ENCODE assay signal across 9 cellular contexts in the genomic region with DNA sequence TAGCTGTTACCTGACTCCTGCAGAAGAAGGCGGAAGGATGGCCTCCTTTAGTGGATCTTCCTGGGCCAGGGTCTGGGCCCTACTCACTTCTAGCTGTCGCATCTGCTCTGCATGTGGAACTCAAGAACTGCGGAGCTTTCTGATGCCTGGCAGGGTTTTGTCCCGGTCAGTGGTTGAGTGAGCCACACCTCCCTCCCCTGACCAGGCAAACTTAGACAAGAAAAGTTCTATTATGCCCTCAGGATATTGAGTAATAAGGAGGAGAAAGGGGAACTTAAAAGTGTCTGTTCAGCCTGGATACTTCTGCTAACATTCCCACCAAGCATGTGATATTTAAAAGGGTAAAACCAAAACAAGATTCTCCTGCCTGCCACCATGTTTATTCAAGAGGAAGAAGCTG. TPM values are rescaled to one million over a fixed set of nuclear protein-coding genes. Genes with fewer than 3 reads are reported as not detected.
DNase-seq lines count a peak whose midpoint lies in the region; ATAC-seq lines count a peak whose summit lies in the region.
"Had no signal": no experiment of that assay in that cellular context is flagged by ENCODE, and none has a peak within 500 bp of the region (broad histone marks: within the 10 kb centered on the region; RNA-seq: fewer than 3 reads in every experiment).

A gene with protein sequence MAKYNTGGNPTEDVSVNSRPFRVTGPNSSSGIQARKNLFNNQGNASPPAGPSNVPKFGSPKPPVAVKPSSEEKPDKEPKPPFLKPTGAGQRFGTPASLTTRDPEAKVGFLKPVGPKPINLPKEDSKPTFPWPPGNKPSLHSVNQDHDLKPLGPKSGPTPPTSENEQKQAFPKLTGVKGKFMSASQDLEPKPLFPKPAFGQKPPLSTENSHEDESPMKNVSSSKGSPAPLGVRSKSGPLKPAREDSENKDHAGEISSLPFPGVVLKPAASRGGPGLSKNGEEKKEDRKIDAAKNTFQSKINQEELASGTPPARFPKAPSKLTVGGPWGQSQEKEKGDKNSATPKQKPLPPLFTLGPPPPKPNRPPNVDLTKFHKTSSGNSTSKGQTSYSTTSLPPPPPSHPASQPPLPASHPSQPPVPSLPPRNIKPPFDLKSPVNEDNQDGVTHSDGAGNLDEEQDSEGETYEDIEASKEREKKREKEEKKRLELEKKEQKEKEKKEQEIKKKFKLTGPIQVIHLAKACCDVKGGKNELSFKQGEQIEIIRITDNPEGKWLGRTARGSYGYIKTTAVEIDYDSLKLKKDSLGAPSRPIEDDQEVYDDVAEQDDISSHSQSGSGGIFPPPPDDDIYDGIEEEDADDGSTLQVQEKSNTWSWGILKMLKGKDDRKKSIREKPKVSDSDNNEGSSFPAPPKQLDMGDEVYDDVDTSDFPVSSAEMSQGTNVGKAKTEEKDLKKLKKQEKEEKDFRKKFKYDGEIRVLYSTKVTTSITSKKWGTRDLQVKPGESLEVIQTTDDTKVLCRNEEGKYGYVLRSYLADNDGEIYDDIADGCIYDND (minus strand): TSS at position 131 of the 400 bp plus-strand sequence. CDS start 16,603 bp downstream, outside the sequence.

- H3K9me3 Mint-ChIP-seq in activated CD4-positive, alpha-beta memory T cell treated with anti-CD3 and anti-CD28 coated beads, Interleukin-2, amount 10 ng/mL, durations not matched to agents 7 days and 5 days = no peaks in the 10 kb centered on the region

- peak within 1 kb of the TSS; percentile 29 for H3K27ac ChIP-seq in right cardiac atrium (ENCODE audit: low read length)
- H3K27ac ChIP-seq in subcutaneous abdominal adipose tissue (ENCODE audit: low read depth, low read length) = peak within 1 kb of the TSS; percentile 55
- H3K27ac ChIP-seq: parathyroid adenoma had no signal

- POLR2A ChIA-PET in activated CD4-positive, alpha-beta memory T cell treated with anti-CD3 and anti-CD28 coated beads, Interleukin-2, amount 10 ng/mL, durations not matched to agents 7 days and 5 days (lab: Charles Lee) = interaction anchor here (1.7 kb wide), 1 partner anchor 12 kb away, joined by 4 read pairs; no protein-coding TSS in a partner anchor

- H3K36me3 Mint-ChIP-seq in activated CD4-positive, alpha-beta memory T cell treated with anti-CD3 and anti-CD28 coated beads, Interleukin-2, amount 10 ng/mL, durations not matched to agents 7 days and 5 days (ENCODE audit: low read depth) = no peaks in the 10 kb centered on the region

- H3K4me3 ChIP-seq in right cardiac atrium (ENCODE audit: low read length) (peak within 1 kb of the TSS; percentile 11), subcutaneous abdominal adipose tissue (ENCODE audit: low read depth in 1 of 5, low read length in 5 of 5) (peak within 1 kb of the TSS; percentile 24 to 48 (median 43))

- ATAC-seq in right cardiac atrium (peak; percentile 67 to 71), HG02885 (IDR thresholded peaks at IDR 0.05; ENCODE audit: poor library complexity, unreplicated experiment) (no peak), HG02763 (IDR thresholded peaks at IDR 0.05; ENCODE audit: unreplicated experiment) (no peak)

- H3K9me3 ChIP-seq in right cardiac atrium (ENCODE audit: control insufficient read depth, low read length) (peaks cover 5% of the 10 kb centered on the region), subcutaneous abdominal adipose tissue (ENCODE audit: control insufficient read depth in 5 of 5, low read length in 5 of 5) (no peaks in the 10 kb centered on the region)

- peak within 1 kb of the TSS in 1 of 5 donors; percentile 32 for H3K9ac ChIP-seq in subcutaneous abdominal adipose tissue (ENCODE audit: low read length in 5 of 5)
- H3K9ac ChIP-seq: parathyroid adenoma had no signal

- H3K27ac Mint-ChIP-seq in activated CD4-positive, alpha-beta memory T cell treated with anti-CD3 and anti-CD28 coated beads, Interleukin-2, amount 10 ng/mL, durations not matched to agents 7 days and 5 days = no peak within 1 kb of the TSS

- H3K4me1 ChIP-seq in right cardiac atrium (ENCODE audit: control insufficient read depth, insufficient read depth, low read length) (peaks cover 2% of the 10 kb centered on the region), subcutaneous abdominal adipose tissue (ENCODE audit: control insufficient read depth in 5 of 5, insufficient read depth in 5 of 5, low read length in 5 of 5) (peaks cover 2 to 37% (median 21%) of the 10 kb centered on the region in 5 donors)
- H3K4me1 ChIP-seq: parathyroid adenoma had no signal

- no peaks in the 10 kb centered on the region for H3K27me3 Mint-ChIP-seq in activated CD4-positive, alpha-beta memory T cell treated with anti-CD3 and anti-CD28 coated beads, Interleukin-2, amount 10 ng/mL, durations not matched to agents 7 days and 5 days

- intact Hi-C loops in right cardiac atrium (cut with DNase I) = loop anchor here in 3 of 4 donors (5.0 to 10.0 kb wide), 5 partner anchors 65 to 355 kb away; no protein-coding TSS in a partner anchor

- no peaks in the 10 kb centered on the region for H3K36me3 ChIP-seq in subcutaneous abdominal adipose tissue (ENCODE audit: control insufficient read depth in 5 of 5, insufficient read depth in 5 of 5, low read length in 5 of 5)

- CTCF ChIA-PET in activated CD4-positive, alpha-beta memory T cell treated with anti-CD3 and anti-CD28 coated beads, Interleukin-2, amount 10 ng/mL, durations not matched to agents 7 days and 5 days (lab: Charles Lee) = interaction anchor here (0.6 to 5.4 kb wide), 5 partner anchors 11 to 64 kb away, joined by 5 to 126 read pairs (median 74); no protein-coding TSS in a partner anchor

- H3K4me3 Mint-ChIP-seq in activated CD4-positive, alpha-beta memory T cell treated with anti-CD3 and anti-CD28 coated beads, Interleukin-2, amount 10 ng/mL, durations not matched to agents 7 days and 5 days = no peak within 1 kb of the TSS

- DNase-seq in HPDE6-E6E7 (ENCODE audit: extremely low spot score) = peak; percentile 67
- DNase-seq in activated CD4-positive, alpha-beta memory T cell treated with anti-CD3 and anti-CD28 coated beads, Interleukin-2, amount 10 ng/mL, durations not matched to agents 7 days and 5 days = no peak
- DNase-seq in right cardiac atrium = peak; percentile 26 to 66 (median 61)
- DNase-seq in RKO (ENCODE audit: low spot score) = no peak
- DNase-seq: NCI-H69 had no signal

- WGBS in right cardiac atrium = 69% methylated on average over 4 of the region's 4 CpGs

- H3K4me1 Mint-ChIP-seq in activated CD4-positive, alpha-beta memory T cell treated with anti-CD3 and anti-CD28 coated beads, Interleukin-2, amount 10 ng/mL, durations not matched to agents 7 days and 5 days = peaks cover 39% of the 10 kb centered on the region

- H3K27me3 ChIP-seq in right cardiac atrium (ENCODE audit: control insufficient read depth, insufficient read depth) (no peaks in the 10 kb centered on the region), subcutaneous abdominal adipose tissue (ENCODE audit: control insufficient read depth in 5 of 5, insufficient read depth in 4 of 5, low read length in 5 of 5) (no peaks in the 10 kb centered on the region)

RNA-seq across cellular contexts. Expression of the gene that starts here (rescaled TPM):
- 100 to 1,000 TPM; 260 to 270 TPM for total RNA-seq in activated CD4-positive, alpha-beta memory T cell treated with anti-CD3 and anti-CD28 coated beads, Interleukin-2, amount 10 ng/mL, durations not matched to agents 7 days and 5 days
- 1 to 10 TPM; 5.7 to 9.5 (median 7.3) TPM for total RNA-seq in right cardiac atrium
- polyA plus RNA-seq in right cardiac atrium = 0.66 TPM

Comparison
In these comparisons a context has a peak if more than half of its experiments do, and no peak if none do; other contexts are left out.
1. RNA of the gene that starts here (total RNA-seq): 260 to 270 TPM in activated CD4-positive, alpha-beta memory T cell treated with anti-CD3 and anti-CD28 coated beads, Interleukin-2, amount 10 ng/mL, durations not matched to agents 7 days and 5 days; 5.7 to 9.5 TPM in right cardiac atrium; every median in the first group is over 10 times any median in the second.
2. DNase-seq: peak in HPDE6-E6E7 (single experiment) and right cardiac atrium (3 of 3); none in activated CD4-positive, alpha-beta memory T cell treated with anti-CD3 and anti-CD28 coated beads, Interleukin-2, amount 10 ng/mL, durations not matched to agents 7 days and 5 days (single experiment) and RKO (single experiment).
3. ATAC-seq: peak in right cardiac atrium (2 of 2); none in HG02885 (single experiment) and HG02763 (single experiment).